In genomic region chr19:10612515-10613119, GRCh38 we compare ENCODE assay signal across 12 cellular contexts. TPM values are rescaled to one million over a fixed set of nuclear protein-coding genes. Genes with fewer than 3 reads are reported as not detected.
DNase-seq lines count a peak whose midpoint lies in the region; ATAC-seq and TF ChIP-seq lines count a peak whose summit lies in the region.
"Had no signal": no experiment of that assay in that cellular context is flagged by ENCODE, and none has a peak within 500 bp of the region (broad histone marks: within the 10 kb centered on the region; RNA-seq: fewer than 3 reads in every experiment).

No MANE protein-coding gene starts in this region.

- H3K4me1 Mint-ChIP-seq in nephron progenitor cell = peaks cover 16% of the 10 kb centered on the region
- peaks cover 26% of the 10 kb centered on the region for H3K4me1 Mint-ChIP-seq in stimulated activated effector memory CD8-positive, alpha-beta T cell treated with anti-CD3 and anti-CD28 coated beads, Interleukin-12 subunit alpha, Interleukin-12 subunit beta, amount 100 ng/mL, for 72 hours

- peaks cover 15% of the 10 kb centered on the region for H3K36me3 Mint-ChIP-seq in nephron progenitor cell (ENCODE audit: low read depth)
- H3K36me3 Mint-ChIP-seq in stimulated activated effector memory CD8-positive, alpha-beta T cell treated with anti-CD3 and anti-CD28 coated beads, Interleukin-12 subunit alpha, Interleukin-12 subunit beta, amount 100 ng/mL, for 72 hours = peaks cover 32% of the 10 kb centered on the region

- H3K4me3 Mint-ChIP-seq in nephron progenitor cell = no peak overlapping the region
- no peak overlapping the region for H3K4me3 Mint-ChIP-seq in stimulated activated effector memory CD8-positive, alpha-beta T cell treated with anti-CD3 and anti-CD28 coated beads, Interleukin-12 subunit alpha, Interleukin-12 subunit beta, amount 100 ng/mL, for 72 hours
- H3K4me3 Mint-ChIP-seq: activated T-helper 17 cell treated with anti-CD3 and anti-CD28 coated beads, Interleukin-2, amount 50 U/mL, for 72 hours had no signal

- H3K27me3 ChIP-seq in cardiac muscle cell (no peaks in the 10 kb centered on the region), upper lobe of left lung (no peaks in the 10 kb centered on the region)

- H3K9me3 ChIP-seq in cardiac muscle cell (ENCODE audit: low read depth) = no peaks in the 10 kb centered on the region
- H3K9me3 ChIP-seq in upper lobe of left lung = no peaks in the 10 kb centered on the region

- TF ChIP-seq POLR2A in upper lobe of left lung (IDR thresholded peaks at IDR 0.05) = peak in 1 of 4 donors; percentile 34

- peaks cover 3% of the 10 kb centered on the region for H3K9me3 Mint-ChIP-seq in nephron progenitor cell
- H3K9me3 Mint-ChIP-seq in stimulated activated effector memory CD8-positive, alpha-beta T cell treated with anti-CD3 and anti-CD28 coated beads, Interleukin-12 subunit alpha, Interleukin-12 subunit beta, amount 100 ng/mL, for 72 hours = no peaks in the 10 kb centered on the region
- H3K9me3 Mint-ChIP-seq: activated T-helper 17 cell treated with anti-CD3 and anti-CD28 coated beads, Interleukin-2, amount 50 U/mL, for 72 hours had no signal

- peak overlapping the region; percentile 89 for H3K27ac Mint-ChIP-seq in nephron progenitor cell
- no peak overlapping the region for H3K27ac Mint-ChIP-seq in stimulated activated effector memory CD8-positive, alpha-beta T cell treated with anti-CD3 and anti-CD28 coated beads, Interleukin-12 subunit alpha, Interleukin-12 subunit beta, amount 100 ng/mL, for 72 hours
- H3K27ac Mint-ChIP-seq: activated T-helper 17 cell treated with anti-CD3 and anti-CD28 coated beads, Interleukin-2, amount 50 U/mL, for 72 hours had no signal

- ATAC-seq in upper lobe of left lung (ENCODE audit: low FRiP score in 2 of 2) (peak; percentile 68 to 93), HG03280 (IDR thresholded peaks at IDR 0.05; ENCODE audit: unreplicated experiment) (no peak)
- no peak for ATAC-seq in stimulated activated effector memory CD8-positive, alpha-beta T cell treated with anti-CD3 and anti-CD28 coated beads, Interleukin-12 subunit alpha, Interleukin-12 subunit beta, amount 100 ng/mL, for 72 hours
- ATAC-seq: activated T-helper 17 cell treated with anti-CD3 and anti-CD28 coated beads, Interleukin-2, amount 50 U/mL, for 72 hours had no signal

- H3K36me3 ChIP-seq in cardiac muscle cell (no peaks in the 10 kb centered on the region), upper lobe of left lung (no peaks in the 10 kb centered on the region)

- H3K4me1 ChIP-seq in cardiac muscle cell (ENCODE audit: low read depth) (no peaks in the 10 kb centered on the region), upper lobe of left lung (peaks cover 45 to 69% (median 58%) of the 10 kb centered on the region in 4 donors)

- WGBS in upper lobe of left lung, 2 donors = 28 to 46% methylated on average over 14 to 15 of the region's 15 CpGs

- TF ChIP-seq EP300 in upper lobe of left lung (IDR thresholded peaks at IDR 0.05) = peak in 1 of 4 donors; percentile 82

- TF ChIP-seq CTCF in cardiac muscle cell (IDR thresholded peaks at IDR 0.05; ENCODE audit: low read depth, low read length) (no peak), nephron progenitor cell (IDR thresholded peaks at IDR 0.05) (no peak), upper lobe of left lung (IDR thresholded peaks at IDR 0.05) (no peak)

- no peak overlapping the region for H3K4me3 ChIP-seq in cardiac muscle cell
- H3K4me3 ChIP-seq in upper lobe of left lung = peak overlapping the region in 1 of 4 donors; percentile 10

- DNase-seq in amygdala (lab: John Stamatoyannopoulos, UW) = peak in 51 of 56 donors; percentile 11 to 75 (median 51)
- no peak for DNase-seq in cardiac muscle cell (ENCODE audit: low read depth in 1 of 2, low spot score in 1 of 2)
- no peak for DNase-seq in nephron progenitor cell
- peak; percentile 85 to 90 for DNase-seq in upper lobe of left lung
- DNase-seq in stimulated activated effector memory CD8-positive, alpha-beta T cell treated with anti-CD3 and anti-CD28 coated beads, Interleukin-12 subunit alpha, Interleukin-12 subunit beta, amount 100 ng/mL, for 72 hours (ENCODE audit: low spot score in 2 of 2) = no peak
- no peak for DNase-seq in T-helper 9 cell
- no peak for DNase-seq in retina
- DNase-seq: NCI-H510A had no signal

- H3K27ac ChIP-seq in cardiac muscle cell = peak overlapping the region; percentile 36
- peak overlapping the region; percentile 68 to 88 (median 74) for H3K27ac ChIP-seq in upper lobe of left lung
- H3K27ac ChIP-seq: epithelial cell of prostate had no signal

- H3K27me3 Mint-ChIP-seq in nephron progenitor cell (ENCODE audit: low read depth, poor library complexity) = no peaks in the 10 kb centered on the region
- H3K27me3 Mint-ChIP-seq: activated T-helper 17 cell treated with anti-CD3 and anti-CD28 coated beads, Interleukin-2, amount 50 U/mL, for 72 hours had no signal

RNA-seq across cellular contexts. Expression of gene SLC44A2, which starts 12.7 kb away (rescaled TPM):
- total RNA-seq in cardiac muscle cell (78.8 and 109 TPM in 2 replicates), upper lobe of left lung (100 to 1,000 TPM; 117 to 333 (median 197) TPM)
- polyA plus RNA-seq in cardiac muscle cell = 108 and 162 TPM in 2 replicates

RNA-seq across cellular contexts. Expression of gene AP1M2, which starts 25.5 kb away (rescaled TPM):
- total RNA-seq in cardiac muscle cell (0.12 TPM in 1 of 2 replicates, not detected in the other), upper lobe of left lung (10 to 100 TPM; 35.1 to 63.1 (median 45.7) TPM)
- polyA plus RNA-seq in cardiac muscle cell = 0.28 TPM in 1 of 2 replicates, not detected in the other
- total RNA-seq: activated T-helper 17 cell treated with anti-CD3 and anti-CD28 coated beads, Interleukin-2, amount 50 U/mL, for 72 hours; T-helper 2 cell treated with Interferon-gamma antibody and Interleukin-4, amounts not matched to agents 100 ng/mL and 5 ng/mL, for 36 hours had no signal

RNA-seq across cellular contexts. Expression of gene ILF3, which starts 41.5 kb away (rescaled TPM):
- total RNA-seq in cardiac muscle cell (180 and 224 TPM in 2 replicates), upper lobe of left lung (100 to 1,000 TPM; 121 to 193 (median 169) TPM)
- polyA plus RNA-seq in cardiac muscle cell = 181 and 191 TPM in 2 replicates

RNA-seq across cellular contexts. Expression of gene CDKN2D, which starts 43.8 kb away (rescaled TPM):
- total RNA-seq in cardiac muscle cell (11.1 and 15.3 TPM in 2 replicates), upper lobe of left lung (10 to 100 TPM in 5 of 6 donors, 1 to 10 TPM in 1; 2.1 to 21.3 (median 15.9) TPM)
- 17.6 and 33.4 TPM in 2 replicates for polyA plus RNA-seq in cardiac muscle cell

RNA-seq across cellular contexts. Expression of gene KRI1, which starts 46.8 kb away (rescaled TPM):
- total RNA-seq in cardiac muscle cell (15.3 and 28.3 TPM in 2 replicates), upper lobe of left lung (10 to 100 TPM; 13.1 to 74.4 (median 24.5) TPM)
- polyA plus RNA-seq in cardiac muscle cell = 26.1 and 34.9 TPM in 2 replicates

Comparison
In these comparisons a context has a peak if more than half of its experiments do, and no peak if none do; other contexts are left out.
1. DNase-seq: peak in amygdala (51 of 56) and upper lobe of left lung (2 of 2); none in cardiac muscle cell (0 of 2), nephron progenitor cell (single experiment), stimulated activated effector memory CD8-positive, alpha-beta T cell treated with anti-CD3 and anti-CD28 coated beads, Interleukin-12 subunit alpha, Interleukin-12 subunit beta, amount 100 ng/mL, for 72 hours (0 of 2), T-helper 9 cell (single experiment) and retina (single experiment).
2. ATAC-seq: peak in upper lobe of left lung (2 of 2); none in stimulated activated effector memory CD8-positive, alpha-beta T cell treated with anti-CD3 and anti-CD28 coated beads, Interleukin-12 subunit alpha, Interleukin-12 subunit beta, amount 100 ng/mL, for 72 hours (single experiment) and HG03280 (single experiment).
3. RNA of gene AP1M2, which starts 25.5 kb away (total RNA-seq): 35.1 to 63.1 TPM in upper lobe of left lung; 0.12 TPM in cardiac muscle cell; every median in the first group is over 10 times any median in the second.